In the genomic region with DNA sequence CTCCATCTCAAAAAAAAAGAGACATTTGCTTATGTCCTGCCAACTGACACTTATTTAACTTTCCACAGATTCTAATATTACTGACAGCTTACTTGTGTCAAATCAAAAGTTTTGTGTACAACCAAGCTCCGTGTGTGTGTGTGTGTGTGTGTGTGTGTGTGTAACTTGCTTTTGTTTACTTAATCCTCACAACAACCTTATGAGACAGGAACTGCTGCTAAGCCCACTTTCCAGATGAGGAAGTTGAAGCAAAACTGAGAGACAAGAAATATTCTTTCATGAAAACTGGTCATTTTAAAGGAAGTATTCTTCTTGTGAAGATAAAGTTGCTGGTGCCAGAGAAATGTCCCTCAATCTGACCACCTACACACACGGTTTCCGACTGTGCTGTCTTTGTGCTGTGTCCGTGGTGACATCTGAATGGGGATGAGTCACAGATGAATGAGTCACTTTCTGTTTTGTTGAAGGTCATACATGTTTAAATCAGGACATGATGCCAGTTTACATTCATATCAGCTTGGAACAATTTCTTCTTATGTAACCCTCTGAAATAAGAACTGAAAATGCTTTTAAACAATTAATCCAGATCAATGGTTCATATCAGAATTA, we compare ENCODE assay signal across 7 cellular contexts.
A peak's percentile ranks its signal among the peaks of the same experiment; 100 is the strongest.
DNase-seq lines count a peak whose midpoint lies in the region; ATAC-seq lines count a peak whose summit lies in the region.

No MANE protein-coding gene starts in this region.

- peak; percentile 23 for DNase-seq in activated naive CD8-positive, alpha-beta T cell treated with anti-CD3 and anti-CD28 coated beads, Interleukin-2, amount 50 U/mL, for 24 hours
- DNase-seq in occipital lobe (lab: John Stamatoyannopoulos, UW) (peak; percentile 16), amniotic stem cell (lab: John Stamatoyannopoulos, UW) (no peak), NCI-H2029 treated with DMSO at 0.1 percent for 48 hours (lab: John Stamatoyannopoulos, UW) (no peak), MG63 (no peak)

- H3K4me1 Mint-ChIP-seq in activated naive CD8-positive, alpha-beta T cell treated with anti-CD3 and anti-CD28 coated beads, Interleukin-2, amount 50 U/mL, for 24 hours: peaks cover 7% of the 10 kb centered on the region

- H3K27ac Mint-ChIP-seq in activated naive CD8-positive, alpha-beta T cell treated with anti-CD3 and anti-CD28 coated beads, Interleukin-2, amount 50 U/mL, for 24 hours: peak overlapping the region; percentile 55

- ATAC-seq in GM18907 (IDR thresholded peaks at IDR 0.05; ENCODE audit: unreplicated experiment) (peak; percentile 96), HG03521 (IDR thresholded peaks at IDR 0.05; ENCODE audit: unreplicated experiment) (peak; percentile 58)
- ATAC-seq in activated naive CD8-positive, alpha-beta T cell treated with anti-CD3 and anti-CD28 coated beads, Interleukin-2, amount 50 U/mL, for 24 hours: peak; percentile 95

- no peaks in the 10 kb centered on the region for H3K36me3 ChIP-seq in MG63

- H3K9me3 Mint-ChIP-seq in activated naive CD8-positive, alpha-beta T cell treated with anti-CD3 and anti-CD28 coated beads, Interleukin-2, amount 50 U/mL, for 24 hours: no peaks in the 10 kb centered on the region

- H3K27me3 ChIP-seq in MG63: no peaks in the 10 kb centered on the region

- no peaks in the 10 kb centered on the region for H3K9me3 ChIP-seq in MG63

- peaks cover 14% of the 10 kb centered on the region for H3K27me3 Mint-ChIP-seq in activated naive CD8-positive, alpha-beta T cell treated with anti-CD3 and anti-CD28 coated beads, Interleukin-2, amount 50 U/mL, for 24 hours

- H3K36me3 Mint-ChIP-seq in activated naive CD8-positive, alpha-beta T cell treated with anti-CD3 and anti-CD28 coated beads, Interleukin-2, amount 50 U/mL, for 24 hours (ENCODE audit: low read depth): no peaks in the 10 kb centered on the region

- H3K4me3 Mint-ChIP-seq in activated naive CD8-positive, alpha-beta T cell treated with anti-CD3 and anti-CD28 coated beads, Interleukin-2, amount 50 U/mL, for 24 hours: no peak overlapping the region

- H3K4me3 ChIP-seq in MG63: no peak overlapping the region

Comparison
In these comparisons a context has a peak if more than half of its experiments do, and no peak if none do; other contexts are left out.
1. DNase-seq: peak in activated naive CD8-positive, alpha-beta T cell treated with anti-CD3 and anti-CD28 coated beads, Interleukin-2, amount 50 U/mL, for 24 hours (single experiment) and occipital lobe (single experiment); none in amniotic stem cell (single experiment), NCI-H2029 treated with DMSO at 0.1 percent for 48 hours (single experiment) and MG63 (single experiment).
2. Peak in every context shown above with its lines, with median percentiles within 50 percentile points of each other: ATAC-seq.